ENCODE assay signal across 31 cellular contexts in genomic region chr2:71811726-71812125, GRCh38.
"Had no signal": no experiment of that assay in that cellular context is flagged by ENCODE, and none has a peak within 500 bp of the region (broad histone marks: within the 10 kb centered on the region; RNA-seq: fewer than 3 reads in every experiment).

No MANE protein-coding gene starts in this region.

- H3K36me3 ChIP-seq: brain microvascular endothelial cell, esophagus muscularis mucosa, gastrocnemius medialis, WERI-Rb-1 had no signal

- H3K4me1 ChIP-seq: foreskin keratinocyte had no signal

- H3K27me3 Mint-ChIP-seq: activated CD8-positive, alpha-beta T cell treated with anti-CD3 and anti-CD28 coated beads for 36 hours had no signal

- H3K4me3 ChIP-seq: coronary artery, dorsolateral prefrontal cortex, esophagus muscularis mucosa, gastrocnemius medialis had no signal

- ATAC-seq: activated CD8-positive, alpha-beta T cell treated with anti-CD3 and anti-CD28 coated beads for 36 hours; activated T-cell treated with anti-CD3 and anti-CD28 coated beads, Interleukin-2, amount 50 U/mL, for 4 hours; activated T-helper 17 cell treated with anti-CD3 and anti-CD28 coated beads, Interleukin-2, amount 50 U/mL, for 72 hours; effector memory CD8-positive, alpha-beta T cell; foreskin keratinocyte; gastrocnemius medialis; T-helper 17 cell had no signal

- H3K27ac Mint-ChIP-seq: activated B cell treated with CpG ODN at 0.5 μM for 24 hours; activated CD8-positive, alpha-beta T cell treated with anti-CD3 and anti-CD28 coated beads for 36 hours; activated naive CD8-positive, alpha-beta T cell; activated T-helper 17 cell treated with anti-CD3 and anti-CD28 coated beads, Interleukin-2, amount 50 U/mL, for 72 hours; dendritic cell treated with granulocyte-macrophage colony-stimulating factor and Interleukin-4, amounts not matched to agents 40 ng/mL and 50 ng/mL, for 4 days; effector memory CD8-positive, alpha-beta T cell; T-helper 17 cell; T-helper 2 cell treated with Interferon-gamma antibody and Interleukin-4, amounts not matched to agents 5 μg/mL and 100 μg/mL, for 36 hours had no signal

- H3K9me3 Mint-ChIP-seq: activated B cell treated with CpG ODN at 0.5 μM for 24 hours; activated CD8-positive, alpha-beta T cell treated with anti-CD3 and anti-CD28 coated beads for 36 hours; activated T-cell treated with anti-CD3 and anti-CD28 coated beads, Interleukin-2, amount 50 U/mL, for 4 hours; activated T-helper 17 cell treated with anti-CD3 and anti-CD28 coated beads, Interleukin-2, amount 50 U/mL, for 72 hours; central memory CD8-positive, alpha-beta T cell; dendritic cell treated with granulocyte-macrophage colony-stimulating factor and Interleukin-4, amounts not matched to agents 40 ng/mL and 50 ng/mL, for 4 days; T-helper 2 cell treated with Interferon-gamma antibody and Interleukin-4, amounts not matched to agents 5 μg/mL and 100 μg/mL, for 36 hours had no signal

- DNase-seq: activated B cell treated with CpG ODN at 0.5 μM for 24 hours; activated CD4-positive, alpha-beta T cell treated with anti-CD3 and anti-CD28 coated beads for 48 hours; activated CD4-positive, alpha-beta T cell treated with anti-CD3 and anti-CD28 coated beads, Interleukin-2, amount 50 U/mL, for 1 hour; activated CD4-positive, alpha-beta T cell treated with anti-CD3 and anti-CD28 coated beads, Interleukin-2, amount 50 U/mL, for 48 hours; activated CD8-positive, alpha-beta T cell treated with anti-CD3 and anti-CD28 coated beads for 36 hours; activated effector memory CD4-positive, alpha-beta T cell treated with Interleukin-2 at 50 U/mL for 16 hours; activated gamma-delta T cell treated with Interleukin-2 at 50 U/mL for 16 hours; activated naive CD4-positive, alpha-beta T cell treated with anti-CD3 and anti-CD28 coated beads, Interleukin-2, amount 50 U/mL, for 16 hours; activated naive CD4-positive, alpha-beta T cell treated with Interleukin-2 at 50 U/mL for 16 hours; activated T-cell treated with anti-CD3 and anti-CD28 coated beads, Interleukin-2, amount 50 U/mL, for 4 hours; amniotic stem cell; anterior cingulate cortex; brain microvascular endothelial cell; dorsolateral prefrontal cortex; effector CD4-positive, alpha-beta T cell; effector memory CD8-positive, alpha-beta T cell; erythroblast; foreskin keratinocyte; gastrocnemius medialis; glutamatergic neuron; T-helper 1 cell; T-helper 17 cell; T1000; WERI-Rb-1 had no signal

- H3K27me3 ChIP-seq: brain microvascular endothelial cell, dorsolateral prefrontal cortex, esophagus muscularis mucosa, gastrocnemius medialis had no signal

- H3K4me1 Mint-ChIP-seq: activated B cell treated with CpG ODN at 0.5 μM for 24 hours; activated T-helper 17 cell treated with anti-CD3 and anti-CD28 coated beads, Interleukin-2, amount 50 U/mL, for 72 hours; central memory CD8-positive, alpha-beta T cell; T-helper 17 cell had no signal

- H3K4me3 Mint-ChIP-seq: activated B cell treated with CpG ODN at 0.5 μM for 24 hours; activated CD8-positive, alpha-beta T cell treated with anti-CD3 and anti-CD28 coated beads for 36 hours; activated naive CD8-positive, alpha-beta T cell; activated T-cell treated with anti-CD3 and anti-CD28 coated beads, Interleukin-2, amount 50 U/mL, for 4 hours; activated T-helper 17 cell treated with anti-CD3 and anti-CD28 coated beads, Interleukin-2, amount 50 U/mL, for 72 hours; central memory CD8-positive, alpha-beta T cell; dendritic cell treated with granulocyte-macrophage colony-stimulating factor and Interleukin-4, amounts not matched to agents 40 ng/mL and 50 ng/mL, for 4 days; effector memory CD8-positive, alpha-beta T cell; T-helper 17 cell; T-helper 2 cell treated with Interferon-gamma antibody and Interleukin-4, amounts not matched to agents 5 μg/mL and 100 μg/mL, for 36 hours had no signal

- H3K27ac ChIP-seq: brain microvascular endothelial cell, coronary artery, dorsolateral prefrontal cortex, esophagus muscularis mucosa, foreskin keratinocyte, gastrocnemius medialis, WERI-Rb-1 had no signal

- H3K36me3 Mint-ChIP-seq: activated naive CD8-positive, alpha-beta T cell had no signal

- H3K9me3 ChIP-seq: esophagus muscularis mucosa, gastrocnemius medialis had no signal
